In genomic region chr7:1083729-1084657, GRCh38 we compare ENCODE assay signal across 1 cellular context.
TF ChIP-seq lines count a peak whose summit lies in the region.

No MANE protein-coding gene starts in this region.

TF ChIP-seq in H1, 55 proteins besides CTCF, POLR2A, EP300 and RAD21:
- TF ChIP-seq ATF2 (IDR thresholded peaks at IDR 0.05; ENCODE audit: low read length) (no peak), RXRA (IDR thresholded peaks at IDR 0.05; ENCODE audit: insufficient read depth, low read depth, low read length) (no peak), MAX (IDR thresholded peaks at IDR 0.05) (no peak), YY1 (IDR thresholded peaks at IDR 0.05; ENCODE audit: low read depth, low read length) (no peak), USF2 (IDR thresholded peaks at IDR 0.05; ENCODE audit: low read length) (no peak), SP4 (IDR thresholded peaks at IDR 0.05; ENCODE audit: low read length) (no peak), E2F6 (IDR thresholded peaks at IDR 0.05) (no peak), EGR1 (IDR thresholded peaks at IDR 0.05; ENCODE audit: borderline replicate concordance, low read depth, low read length) (no peak), BACH1 (IDR thresholded peaks at IDR 0.05; ENCODE audit: low read length) (no peak), RFX5 (IDR thresholded peaks at IDR 0.05; ENCODE audit: borderline replicate concordance, low read depth, low read length) (no peak), KDM4A (IDR thresholded peaks at IDR 0.05; ENCODE audit: low read depth, low read length, severe bottlenecking) (no peak), GABPA (IDR thresholded peaks at IDR 0.05; ENCODE audit: borderline replicate concordance, insufficient read depth, low read length) (no peak), CHD2 (IDR thresholded peaks at IDR 0.05; ENCODE audit: low read length) (no peak), PHF8 (conservative IDR thresholded peaks at IDR 0.05; ENCODE audit: low read depth, low read length) (no peak)
